ENCODE assay signal across 8 cellular contexts in genomic region chr15:63277044-63277892, GRCh38. TPM values are rescaled to one million over a fixed set of nuclear protein-coding genes. Genes with fewer than 3 reads are reported as not detected.
A peak's percentile ranks its signal among the peaks of the same experiment; 100 is the strongest.
DNase-seq lines count a peak whose midpoint lies in the region; ATAC-seq and TF ChIP-seq lines count a peak whose summit lies in the region.

Gene APH1B, plus strand, starts transcription at chr15:63277605. Its CDS starts 19 bp downstream, at chr15:63277624.

- H3K36me3 Mint-ChIP-seq in activated CD4-positive, alpha-beta memory T cell treated with anti-CD3 and anti-CD28 coated beads, Interleukin-2, amount 10 ng/mL, durations not matched to agents 7 days and 5 days (ENCODE audit: low read depth): peaks cover 3% of the 10 kb centered on the region

- H3K27me3 Mint-ChIP-seq in activated CD4-positive, alpha-beta memory T cell treated with anti-CD3 and anti-CD28 coated beads, Interleukin-2, amount 10 ng/mL, durations not matched to agents 7 days and 5 days: no peaks in the 10 kb centered on the region

- no peaks in the 10 kb centered on the region for H3K9me3 ChIP-seq in ectodermal cell (ENCODE audit: control insufficient read depth, low read length)
- no peaks in the 10 kb centered on the region for H3K9me3 ChIP-seq in lung (ENCODE audit: control insufficient read depth in 2 of 2, insufficient read depth in 1 of 2, low read length in 1 of 2)

- H3K27ac Mint-ChIP-seq in activated CD4-positive, alpha-beta memory T cell treated with anti-CD3 and anti-CD28 coated beads, Interleukin-2, amount 10 ng/mL, durations not matched to agents 7 days and 5 days: peak within 1 kb of the TSS; percentile 63

- no peak for TF ChIP-seq CTCF in lung (IDR thresholded peaks at IDR 0.05; ENCODE audit: control extremely low read depth, extremely low read depth)

- ATAC-seq in GM18868 (IDR thresholded peaks at IDR 0.05; ENCODE audit: unreplicated experiment): peak; percentile 77
- ATAC-seq in HG03196 (IDR thresholded peaks at IDR 0.05; ENCODE audit: unreplicated experiment): peak; percentile 73
- peak; percentile 89 for ATAC-seq in lung (ENCODE audit: insufficient read depth, low FRiP score)

- DNase-seq in ACHN (peak; percentile 72), NCI-H748 (lab: John Stamatoyannopoulos, UW; ENCODE audit: unreplicated experiment) (peak; percentile 88), lung (ENCODE audit: low spot score) (peak; percentile 79)
- peak; percentile 79 for DNase-seq in activated CD4-positive, alpha-beta memory T cell treated with anti-CD3 and anti-CD28 coated beads, Interleukin-2, amount 10 ng/mL, durations not matched to agents 7 days and 5 days
- DNase-seq in stimulated activated CD4-positive, alpha-beta T cell treated with anti-CD3 and anti-CD28 coated beads, TNF-alpha, amount 100 ng/mL, for 48 hours (ENCODE audit: low read depth in 3 of 3): peak; percentile 44 to 66 (median 46)

- H3K4me1 ChIP-seq in ectodermal cell (ENCODE audit: control insufficient read depth, insufficient read depth, low read length) (peaks cover 6% of the 10 kb centered on the region), lung (ENCODE audit: control insufficient read depth in 2 of 2, insufficient read depth in 2 of 2, low read length in 2 of 2) (peaks cover 0 to 1% of the 10 kb centered on the region in 2 donors)

- CTCF ChIA-PET in activated CD4-positive, alpha-beta memory T cell treated with anti-CD3 and anti-CD28 coated beads, Interleukin-2, amount 10 ng/mL, durations not matched to agents 7 days and 5 days (lab: Charles Lee): interaction anchor here (0.7 to 1.2 kb wide), 4 partner anchors 45 to 128 kb away, joined by 3 to 5 read pairs (median 4); no protein-coding TSS in a partner anchor

- H3K36me3 ChIP-seq in ectodermal cell (ENCODE audit: control insufficient read depth, insufficient read depth, low read length): no peaks in the 10 kb centered on the region
- peaks cover 0 to 1% of the 10 kb centered on the region in 2 donors for H3K36me3 ChIP-seq in lung (ENCODE audit: control insufficient read depth in 2 of 2, insufficient read depth in 2 of 2, low read length in 2 of 2)

- H3K4me3 ChIP-seq in ectodermal cell (ENCODE audit: insufficient read depth, low read depth, low read length) (peak within 1 kb of the TSS; percentile 54), lung (peak within 1 kb of the TSS; percentile 88)

- H3K27me3 ChIP-seq in ectodermal cell (ENCODE audit: control insufficient read depth, insufficient read depth, low read length, poor library complexity, severe bottlenecking): peaks cover 23% of the 10 kb centered on the region
- no peaks in the 10 kb centered on the region for H3K27me3 ChIP-seq in lung (ENCODE audit: control insufficient read depth, insufficient read depth)

- H3K4me3 Mint-ChIP-seq in activated CD4-positive, alpha-beta memory T cell treated with anti-CD3 and anti-CD28 coated beads, Interleukin-2, amount 10 ng/mL, durations not matched to agents 7 days and 5 days: peak within 1 kb of the TSS; percentile 81

- 0% methylated on average over 81 to 102 of the region's 102 CpGs for WGBS in ectodermal cell, 2 experiments
- 0 to 2% methylated on average over 41 to 102 of the region's 102 CpGs for WGBS in lung, 2 donors

- H3K4me1 Mint-ChIP-seq in activated CD4-positive, alpha-beta memory T cell treated with anti-CD3 and anti-CD28 coated beads, Interleukin-2, amount 10 ng/mL, durations not matched to agents 7 days and 5 days: peaks cover 38% of the 10 kb centered on the region

- POLR2A ChIA-PET in activated CD4-positive, alpha-beta memory T cell treated with anti-CD3 and anti-CD28 coated beads, Interleukin-2, amount 10 ng/mL, durations not matched to agents 7 days and 5 days (lab: Charles Lee): interaction anchor here (0.6 to 3.8 kb wide), 9 partner anchors 13 to 210 kb away, joined by 3 to 18 read pairs (median 3); partner anchors contain the start of gene RPS27L

- no peaks in the 10 kb centered on the region for H3K9me3 Mint-ChIP-seq in activated CD4-positive, alpha-beta memory T cell treated with anti-CD3 and anti-CD28 coated beads, Interleukin-2, amount 10 ng/mL, durations not matched to agents 7 days and 5 days

- in situ Hi-C loops in ACHN (cut with HindIII; ENCODE audit: low pct_ligation_motif_present, low pct_unique_long_range_greater_than_20kb, low sequenced_read_pairs): no loop called here

- H3K27ac ChIP-seq in ectodermal cell (ENCODE audit: insufficient read depth, low read depth, low read length, poor library complexity, severe bottlenecking) (no peak within 1 kb of the TSS), lung (ENCODE audit: low read depth in 1 of 2, low read length in 1 of 2) (peak within 1 kb of the TSS; percentile 28 to 90)

RNA-seq across cellular contexts. Expression of gene APH1B, which starts in this region (rescaled TPM):
- 10 to 100 TPM; 10.1 to 10.6 TPM for total RNA-seq in activated CD4-positive, alpha-beta memory T cell treated with anti-CD3 and anti-CD28 coated beads, Interleukin-2, amount 10 ng/mL, durations not matched to agents 7 days and 5 days
- 5.4 TPM for polyA plus RNA-seq in ectodermal cell (2013, experiment 1 of 4)
- 4.8 TPM for polyA plus RNA-seq in ectodermal cell (2013, experiment 2 of 4)
- polyA plus RNA-seq in ectodermal cell (2013, experiment 3 of 4): 5.9 TPM
- polyA plus RNA-seq in ectodermal cell (2013, experiment 4 of 4): 6.7 TPM
- total RNA-seq in lung: 10 to 100 TPM; 25.1 to 29.9 TPM
- 10 to 100 TPM; 17.5 to 18.6 TPM for polyA plus RNA-seq in lung
